ENCODE assay signal across 15 cellular contexts in the genomic region with DNA sequence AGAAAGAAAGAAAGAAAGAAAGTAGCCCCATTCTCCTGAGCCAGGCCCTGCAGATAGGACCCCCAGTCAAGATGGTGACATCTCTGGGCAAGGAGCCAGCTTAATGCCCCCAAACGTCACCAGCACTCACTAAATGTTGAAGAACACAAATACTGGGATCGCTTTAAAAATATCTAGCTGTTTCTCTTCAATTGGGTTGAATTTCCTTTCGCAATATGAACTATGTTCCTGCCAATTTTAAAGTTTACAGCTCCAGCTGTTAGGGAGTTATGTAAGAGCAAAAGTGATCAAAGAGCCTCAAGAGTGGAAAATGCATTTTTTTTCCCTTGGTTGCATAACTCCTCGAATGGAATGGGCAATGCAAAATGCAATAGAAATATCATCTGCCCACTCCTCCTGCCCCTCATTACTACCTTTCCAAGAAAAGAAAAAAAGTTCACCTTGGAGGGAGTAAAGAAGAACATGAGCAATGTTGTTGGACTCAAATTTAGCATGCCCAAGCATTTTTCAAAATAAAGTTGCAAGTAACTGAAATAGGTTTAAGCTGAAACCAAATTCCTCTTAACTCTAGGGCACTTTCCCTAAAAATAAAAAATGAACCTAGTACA.
DNase-seq lines count a peak whose midpoint lies in the region; ATAC-seq, FAIRE-seq and TF ChIP-seq lines count a peak whose summit lies in the region.
"Had no signal": no experiment of that assay in that cellular context is flagged by ENCODE, and none has a peak within 500 bp of the region (broad histone marks: within the 10 kb centered on the region; RNA-seq: fewer than 3 reads in every experiment).

No MANE protein-coding gene starts in this region.

- no peaks in the 10 kb centered on the region for H3K79me2 ChIP-seq in astrocyte (ENCODE audit: insufficient read depth, low read length)

- H3K27me3 ChIP-seq in astrocyte (ENCODE audit: insufficient read depth, low read length) (no peaks in the 10 kb centered on the region), right atrium auricular region (no peaks in the 10 kb centered on the region), skeletal muscle tissue (ENCODE audit: control insufficient read depth in 3 of 3, insufficient read depth in 3 of 3, low read length in 3 of 3) (no peaks in the 10 kb centered on the region)

- DNase-seq in GM03348 (ENCODE audit: low spot score) = peak; percentile 73
- DNase-seq in astrocyte (ENCODE audit: low read depth) = peak; percentile 23
- DNase-seq in right atrium auricular region (ENCODE audit: low spot score) = no peak
- no peak for DNase-seq in NK-92 treated with Interleukin-12 subunit alpha and Interleukin-12 subunit beta, amount 100 ng/mL, for 24 hours (lab: John Stamatoyannopoulos, UW)
- DNase-seq in naive thymus-derived CD8-positive, alpha-beta T cell = no peak
- DNase-seq: activated CD4-positive, alpha-beta T cell treated with anti-CD3 and anti-CD28 coated beads for 36 hours; NCI-H2107; stimulated activated CD4-positive, alpha-beta T cell treated with anti-CD3 and anti-CD28 coated beads, Interleukin-15, amount 100 ng/mL, for 24 hours; stimulated activated naive CD4-positive, alpha-beta T cell treated with Interleukin-2 at 50 U/mL for 16 hours had no signal

- no peaks in the 10 kb centered on the region for H3K27me3 Mint-ChIP-seq in astrocyte (ENCODE audit: low read depth, unreplicated experiment)
- H3K27me3 Mint-ChIP-seq in naive thymus-derived CD8-positive, alpha-beta T cell = no peaks in the 10 kb centered on the region
- H3K27me3 Mint-ChIP-seq: activated CD4-positive, alpha-beta T cell treated with anti-CD3 and anti-CD28 coated beads for 36 hours; activated naive CD4-positive, alpha-beta T cell treated with anti-CD3 and anti-CD28 coated beads, Interleukin-2, amount 50 U/mL, for 24 hours had no signal

- no peak overlapping the region for H3K27ac ChIP-seq in astrocyte (ENCODE audit: low read depth, low read length)
- peak overlapping the region; percentile 44 to 50 for H3K27ac ChIP-seq in right atrium auricular region
- peak overlapping the region; percentile 11 for H3K27ac ChIP-seq in skeletal muscle tissue (ENCODE audit: low read depth, low read length)
- H3K27ac ChIP-seq: epithelial cell of prostate had no signal

- no peak overlapping the region for H2AFZ ChIP-seq in astrocyte (ENCODE audit: low read depth, low read length)

- H3K4me1 ChIP-seq in astrocyte (ENCODE audit: insufficient read depth, low read length) = no peaks in the 10 kb centered on the region
- H3K4me1 ChIP-seq in right atrium auricular region = peaks cover 0 to 18% of the 10 kb centered on the region in 2 donors
- peaks cover 2 to 4% (median 3%) of the 10 kb centered on the region in 3 donors for H3K4me1 ChIP-seq in skeletal muscle tissue (ENCODE audit: control insufficient read depth in 3 of 3, insufficient read depth in 3 of 3, low read length in 3 of 3)

- no peak overlapping the region for H3K4me3 ChIP-seq in astrocyte (ENCODE audit: insufficient read depth, low read depth, low read length)
- no peak overlapping the region for H3K4me3 ChIP-seq in right atrium auricular region
- H3K4me3 ChIP-seq in skeletal muscle tissue (ENCODE audit: low read length in 3 of 3) = peak overlapping the region in 1 of 3 donors; percentile 18
- H3K4me3 ChIP-seq: lung had no signal

- H4K20me1 ChIP-seq in astrocyte (ENCODE audit: insufficient read depth, low read length) = no peaks in the 10 kb centered on the region

- no peak for FAIRE-seq in astrocyte (lab: Jason Lieb, UNC)

- no peaks in the 10 kb centered on the region for H3K9me3 Mint-ChIP-seq in astrocyte (ENCODE audit: unreplicated experiment)
- no peaks in the 10 kb centered on the region for H3K9me3 Mint-ChIP-seq in naive thymus-derived CD8-positive, alpha-beta T cell
- H3K9me3 Mint-ChIP-seq: activated naive CD4-positive, alpha-beta T cell treated with anti-CD3 and anti-CD28 coated beads, Interleukin-2, amount 50 U/mL, for 24 hours had no signal

- H3K27ac Mint-ChIP-seq in astrocyte (ENCODE audit: unreplicated experiment) = no peak overlapping the region
- H3K27ac Mint-ChIP-seq in naive thymus-derived CD8-positive, alpha-beta T cell = no peak overlapping the region
- H3K27ac Mint-ChIP-seq: activated CD4-positive, alpha-beta T cell treated with anti-CD3 and anti-CD28 coated beads for 36 hours; activated naive CD4-positive, alpha-beta T cell treated with anti-CD3 and anti-CD28 coated beads, Interleukin-2, amount 50 U/mL, for 24 hours had no signal

- ATAC-seq in HG02938 (IDR thresholded peaks at IDR 0.05; ENCODE audit: unreplicated experiment) = no peak
- ATAC-seq in naive thymus-derived CD8-positive, alpha-beta T cell = no peak
- ATAC-seq in HG02678 (IDR thresholded peaks at IDR 0.05; ENCODE audit: unreplicated experiment) = no peak
- ATAC-seq: activated CD4-positive, alpha-beta T cell treated with anti-CD3 and anti-CD28 coated beads for 36 hours had no signal

- POLR2A ChIA-PET in naive thymus-derived CD8-positive, alpha-beta T cell (lab: Charles Lee) = no interaction called here

- H3K9ac ChIP-seq in astrocyte (ENCODE audit: low read length) (no peak overlapping the region), skeletal muscle tissue (ENCODE audit: low read depth in 1 of 3, low read length in 3 of 3) (no peak overlapping the region)

- H3K9me3 ChIP-seq in astrocyte (ENCODE audit: insufficient read depth, low read depth, low read length) (no peaks in the 10 kb centered on the region), right atrium auricular region (no peaks in the 10 kb centered on the region), skeletal muscle tissue (ENCODE audit: control insufficient read depth in 3 of 3, low read length in 3 of 3) (no peaks in the 10 kb centered on the region)

- TF ChIP-seq CTCF in astrocyte (IDR thresholded peaks at IDR 0.05; ENCODE audit: insufficient read depth, low read depth, low read length) (no peak), right atrium auricular region (IDR thresholded peaks at IDR 0.05) (no peak)

- H3K4me2 ChIP-seq in astrocyte (ENCODE audit: low read length) = no peak overlapping the region

- H3K4me3 Mint-ChIP-seq in astrocyte (ENCODE audit: unreplicated experiment) = no peak overlapping the region
- H3K4me3 Mint-ChIP-seq in naive thymus-derived CD8-positive, alpha-beta T cell = no peak overlapping the region
- H3K4me3 Mint-ChIP-seq: activated CD4-positive, alpha-beta T cell treated with anti-CD3 and anti-CD28 coated beads for 36 hours; activated naive CD4-positive, alpha-beta T cell treated with anti-CD3 and anti-CD28 coated beads, Interleukin-2, amount 50 U/mL, for 24 hours had no signal

- H3K36me3 ChIP-seq in astrocyte (ENCODE audit: insufficient read depth, low read length) (no peaks in the 10 kb centered on the region), right atrium auricular region (no peaks in the 10 kb centered on the region), skeletal muscle tissue (ENCODE audit: control insufficient read depth in 3 of 3, insufficient read depth in 3 of 3, low read length in 3 of 3) (no peaks in the 10 kb centered on the region)

- no peaks in the 10 kb centered on the region for H3K36me3 Mint-ChIP-seq in astrocyte (ENCODE audit: low read depth, unreplicated experiment)
- H3K36me3 Mint-ChIP-seq in naive thymus-derived CD8-positive, alpha-beta T cell = no peaks in the 10 kb centered on the region
- H3K36me3 Mint-ChIP-seq: activated naive CD4-positive, alpha-beta T cell treated with anti-CD3 and anti-CD28 coated beads, Interleukin-2, amount 50 U/mL, for 24 hours had no signal

- H3K4me1 Mint-ChIP-seq in astrocyte (ENCODE audit: low read depth, unreplicated experiment) = no peaks in the 10 kb centered on the region
- no peaks in the 10 kb centered on the region for H3K4me1 Mint-ChIP-seq in naive thymus-derived CD8-positive, alpha-beta T cell
- H3K4me1 Mint-ChIP-seq: activated CD4-positive, alpha-beta T cell treated with anti-CD3 and anti-CD28 coated beads for 36 hours; activated naive CD4-positive, alpha-beta T cell treated with anti-CD3 and anti-CD28 coated beads, Interleukin-2, amount 50 U/mL, for 24 hours had no signal

Comparison
In these comparisons a context has a peak if more than half of its experiments do, and no peak if none do; other contexts are left out.
1. DNase-seq: peak in GM03348 (single experiment) and astrocyte (single experiment); none in right atrium auricular region (single experiment), NK-92 treated with Interleukin-12 subunit alpha and Interleukin-12 subunit beta, amount 100 ng/mL, for 24 hours (single experiment) and naive thymus-derived CD8-positive, alpha-beta T cell (0 of 10).